ENCODE assay signal across 15 cellular contexts in the genomic region with DNA sequence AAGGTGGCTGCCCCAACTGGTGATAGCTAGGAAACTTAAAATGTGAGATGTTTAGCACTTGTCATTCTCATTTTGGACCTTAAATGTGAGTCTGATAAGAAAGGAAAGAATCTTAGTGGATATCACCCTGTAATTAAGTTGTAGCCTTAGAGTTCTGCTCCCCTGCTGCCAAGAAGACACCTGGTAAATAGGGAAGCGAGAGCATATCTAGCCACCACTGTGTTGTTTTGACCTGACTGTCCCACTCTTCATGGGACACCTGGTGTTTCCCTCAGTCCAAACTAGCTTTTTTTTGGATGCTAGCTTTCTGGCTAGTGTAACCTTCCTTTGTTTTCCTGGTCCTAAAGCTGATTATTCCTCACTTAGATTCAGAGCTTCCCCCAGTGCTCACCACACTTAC.
A peak's percentile ranks its signal among the peaks of the same experiment; 100 is the strongest.
DNase-seq lines count a peak whose midpoint lies in the region; ATAC-seq and TF ChIP-seq lines count a peak whose summit lies in the region.
"Had no signal": no experiment of that assay in that cellular context is flagged by ENCODE, and none has a peak within 500 bp of the region (broad histone marks: within the 10 kb centered on the region; RNA-seq: fewer than 3 reads in every experiment).

No MANE protein-coding gene starts in this region.

- TF ChIP-seq CTCF in OCI-LY3 (IDR thresholded peaks at IDR 0.05; ENCODE audit: low read depth, low read length) (no peak), coronary artery (IDR thresholded peaks at IDR 0.05) (no peak)

- H4K20me1 ChIP-seq in OCI-LY3 (ENCODE audit: insufficient read depth, low read length): no peaks in the 10 kb centered on the region

- H3K4me1 ChIP-seq in OCI-LY3 (ENCODE audit: low read length): peaks cover 13% of the 10 kb centered on the region
- H3K4me1 ChIP-seq: gastroesophageal sphincter had no signal

- DNase-seq in coronary artery (ENCODE audit: low spot score) (no peak), GF-D8 (lab: John Stamatoyannopoulos, UW) (no peak), left ventricle myocardium superior (no peak)
- DNase-seq: activated CD4-positive, alpha-beta memory T cell treated with anti-CD3 and anti-CD28 coated beads for 36 hours; brain microvascular endothelial cell; NCI-H1092; NCI-H2227 treated with DMSO at 0.1 percent for 48 hours; stimulated activated CD4-positive, alpha-beta T cell treated with anti-CD3 and anti-CD28 coated beads, Interleukin-4, amount 100 ng/mL, for 24 hours; T-helper 2 cell had no signal

- no peaks in the 10 kb centered on the region for H3K9me3 ChIP-seq in OCI-LY3 (ENCODE audit: insufficient read depth, low read length)
- H3K9me3 ChIP-seq: gastroesophageal sphincter had no signal

- peak overlapping the region; percentile 37 for H3K4me2 ChIP-seq in OCI-LY3 (ENCODE audit: low read length)

- H3K27ac ChIP-seq in OCI-LY3 (ENCODE audit: low read length) (no peak overlapping the region), coronary artery (no peak overlapping the region)
- H3K27ac ChIP-seq: brain microvascular endothelial cell, gastroesophageal sphincter had no signal

- H3K9ac ChIP-seq in OCI-LY3 (ENCODE audit: low read length): no peak overlapping the region

- ATAC-seq in GM18870 (IDR thresholded peaks at IDR 0.05; ENCODE audit: unreplicated experiment) (peak; percentile 85), GM21526 (IDR thresholded peaks at IDR 0.05; ENCODE audit: low FRiP score, unreplicated experiment) (peak; percentile 84), HG02970 (IDR thresholded peaks at IDR 0.05; ENCODE audit: low FRiP score, unreplicated experiment) (peak; percentile 64), left ventricle myocardium superior (no peak)
- ATAC-seq in activated CD4-positive, CD25-positive, alpha-beta regulatory T cell treated with anti-CD3 and anti-CD28 coated beads, Interleukin-2, amount 50 U/mL, for 24 hours: no peak
- ATAC-seq: gastroesophageal sphincter had no signal

- no peak overlapping the region for H3K4me3 ChIP-seq in OCI-LY3 (ENCODE audit: low read length)
- H3K4me3 ChIP-seq in coronary artery: no peak overlapping the region
- H3K4me3 ChIP-seq: gastroesophageal sphincter had no signal

- no peaks in the 10 kb centered on the region for H3K27me3 ChIP-seq in OCI-LY3 (ENCODE audit: low read depth, low read length)
- H3K27me3 ChIP-seq: brain microvascular endothelial cell, gastroesophageal sphincter had no signal

- H3K79me2 ChIP-seq in OCI-LY3 (ENCODE audit: low read length): no peaks in the 10 kb centered on the region

- H2AFZ ChIP-seq in OCI-LY3 (ENCODE audit: low read depth, low read length): no peak overlapping the region; the same call in 1 of the 2 replicates

- intact Hi-C loops in left ventricle myocardium superior (cut with micrococcal nuclease): no loop called here

- no peaks in the 10 kb centered on the region for H3K36me3 ChIP-seq in OCI-LY3 (replicated peaks; ENCODE audit: low read depth, low read length)
- H3K36me3 ChIP-seq: brain microvascular endothelial cell, gastroesophageal sphincter had no signal

Comparison
In these comparisons a context has a peak if more than half of its experiments do, and no peak if none do; other contexts are left out.
1. ATAC-seq: peak in GM18870 (single experiment), GM21526 (single experiment) and HG02970 (single experiment); none in left ventricle myocardium superior (single experiment) and activated CD4-positive, CD25-positive, alpha-beta regulatory T cell treated with anti-CD3 and anti-CD28 coated beads, Interleukin-2, amount 50 U/mL, for 24 hours (0 of 2).